ENCODE assay signal across 8 cellular contexts in the genomic region with DNA sequence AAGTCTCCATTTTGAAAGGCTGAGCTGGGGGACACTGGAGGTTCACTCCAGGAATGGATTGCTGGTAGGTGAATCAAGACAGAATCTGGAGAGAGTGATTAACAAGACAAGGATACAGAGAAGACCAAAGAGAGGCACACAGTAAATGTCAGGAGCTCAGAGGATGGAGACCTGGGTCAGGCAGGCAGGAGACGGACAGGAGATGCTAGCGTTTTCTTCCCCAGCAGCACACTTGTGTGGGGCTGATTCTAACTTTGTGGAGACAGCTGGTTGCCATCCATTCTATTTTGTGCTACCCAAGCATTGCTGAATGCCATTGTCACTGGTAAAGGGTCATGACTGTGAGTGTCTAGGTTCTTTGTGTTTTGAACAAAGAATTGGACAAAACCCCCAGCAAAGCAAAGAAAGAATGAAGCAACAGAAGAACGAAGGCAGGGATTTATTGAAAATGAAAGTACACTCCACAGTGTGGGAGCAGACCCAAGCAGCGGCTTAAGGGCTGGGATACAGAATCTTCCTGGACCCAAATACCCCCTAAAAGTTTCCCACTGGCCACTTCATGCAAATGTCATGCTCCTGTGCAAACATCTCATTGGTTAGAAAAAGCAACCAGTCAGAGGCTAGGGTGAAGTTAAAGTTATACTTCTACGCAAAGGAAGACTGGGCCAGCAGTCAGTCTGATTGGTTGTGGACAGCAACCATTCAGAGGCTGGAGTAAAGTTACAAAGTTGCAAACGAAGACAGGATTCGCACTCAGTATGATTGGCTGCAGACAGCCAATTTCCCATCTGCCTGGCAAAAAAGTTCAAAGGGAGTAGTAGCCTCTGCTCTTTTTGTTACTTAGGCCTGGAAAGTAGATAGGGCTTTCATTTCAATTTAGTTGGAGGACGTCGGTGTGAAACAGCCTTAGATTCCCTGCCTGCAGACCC. TPM values are rescaled to one million over a fixed set of nuclear protein-coding genes. Genes with fewer than 3 reads are reported as not detected.
DNase-seq lines count a peak whose midpoint lies in the region; TF ChIP-seq lines count a peak whose summit lies in the region.

No MANE protein-coding gene starts in this region.

- H3K9me3 Mint-ChIP-seq in nephron progenitor cell, result no peaks in the 10 kb centered on the region

- H3K27me3 ChIP-seq in Peyer's patch (no peaks in the 10 kb centered on the region), esophagus squamous epithelium (no peaks in the 10 kb centered on the region)

- TF ChIP-seq CTCF in Peyer's patch (IDR thresholded peaks at IDR 0.05) (no peak), esophagus squamous epithelium (IDR thresholded peaks at IDR 0.05) (no peak), nephron progenitor cell (IDR thresholded peaks at IDR 0.05) (no peak)

- H3K36me3 Mint-ChIP-seq in nephron progenitor cell (ENCODE audit: low read depth), result no peaks in the 10 kb centered on the region

- H3K4me1 Mint-ChIP-seq in nephron progenitor cell, result peaks cover 89% of the 10 kb centered on the region

- H3K4me1 ChIP-seq in Peyer's patch (peaks cover 0 to 19% (median 0%) of the 10 kb centered on the region in 4 donors), esophagus squamous epithelium (peaks cover 33 to 99% (median 60%) of the 10 kb centered on the region in 3 donors)

- H3K4me3 ChIP-seq in Peyer's patch, result peak overlapping the region in 3 of 4 donors; percentile 12 to 50 (median 44)
- peak overlapping the region; percentile 23 to 55 (median 37) for H3K4me3 ChIP-seq in esophagus squamous epithelium

- H3K27ac ChIP-seq in Peyer's patch (peak overlapping the region in 2 of 4 donors; percentile 17 to 55), esophagus squamous epithelium (peak overlapping the region; percentile 64 to 87 (median 78))

- H3K9me3 ChIP-seq in Peyer's patch (no peaks in the 10 kb centered on the region), esophagus squamous epithelium (no peaks in the 10 kb centered on the region)

- peak overlapping the region; percentile 69 for H3K4me3 Mint-ChIP-seq in nephron progenitor cell

- H3K27me3 Mint-ChIP-seq in nephron progenitor cell (ENCODE audit: low read depth, poor library complexity), result no peaks in the 10 kb centered on the region

- DNase-seq in Ammon's horn (ENCODE audit: low spot score) (peak; percentile 35), Peyer's patch (peak in 1 of 3 donors; percentile 59), esophagus squamous epithelium (lab: John Stamatoyannopoulos, UW) (no peak), nephron progenitor cell (no peak), SHP77 (lab: John Stamatoyannopoulos, UW) (no peak), SHP77 treated with DMSO at 0.1 percent for 48 hours (lab: John Stamatoyannopoulos, UW) (no peak), NCI-H526 treated with DMSO at 0.1 percent for 48 hours (lab: John Stamatoyannopoulos, UW) (no peak), COLO668 (lab: John Stamatoyannopoulos, UW; ENCODE audit: unreplicated experiment) (no peak)

- intact Hi-C loops in esophagus squamous epithelium (cut with DNase I), result no loop called here

- no peak for TF ChIP-seq POLR2A in Peyer's patch (IDR thresholded peaks at IDR 0.05)
- TF ChIP-seq POLR2A in esophagus squamous epithelium (IDR thresholded peaks at IDR 0.05), result peak in 1 of 4 donors; percentile 21

- WGBS in esophagus squamous epithelium, 2 donors, result 21 to 39% methylated on average over 9 of the region's 9 CpGs

- H3K27ac Mint-ChIP-seq in nephron progenitor cell, result peak overlapping the region; percentile 98

- H3K36me3 ChIP-seq in Peyer's patch (no peaks in the 10 kb centered on the region), esophagus squamous epithelium (no peaks in the 10 kb centered on the region)

RNA-seq across cellular contexts. Expression of a gene that starts 17.5 kb away (rescaled TPM):
- total RNA-seq in Peyer's patch (10 to 100 TPM in 3 of 4 donors, 1 to 10 TPM in 1; 4.4 to 22.3 (median 18.3) TPM), esophagus squamous epithelium (10 to 100 TPM; 30.6 to 44.1 (median 36.7) TPM)

RNA-seq across cellular contexts. Expression of a gene that starts 34.2 kb away (rescaled TPM):
- total RNA-seq in Peyer's patch, result 100 to 1,000 TPM in 3 of 4 donors, 10 to 100 TPM in 1; 50.3 to 214 (median 183) TPM
- total RNA-seq in esophagus squamous epithelium, result 10 to 100 TPM in 2 of 4 donors, 1 to 10 TPM in 2; 4.5 to 15.8 (median 9.4) TPM

RNA-seq across cellular contexts. Expression of a gene that starts 34.4 kb away (rescaled TPM):
- total RNA-seq in Peyer's patch (10 to 100 TPM; 19.0 to 40.8 (median 22.1) TPM), esophagus squamous epithelium (10 to 100 TPM; 23.3 to 29.1 (median 24.5) TPM)

RNA-seq across cellular contexts. Expression of a gene that starts 40.0 kb away (rescaled TPM):
- total RNA-seq in Peyer's patch (10 to 100 TPM; 19.4 to 33.0 (median 23.1) TPM), esophagus squamous epithelium (10 to 100 TPM in 1 of 4 donors, 1 to 10 TPM in 3; 6.5 to 10.8 (median 8.0) TPM)
